11 cellular contexts compared by ENCODE assay signal in genomic region chr9:129990269-129991005, GRCh38. TPM values are rescaled to one million over a fixed set of nuclear protein-coding genes. Genes with fewer than 3 reads are reported as not detected.
DNase-seq lines count a peak whose midpoint lies in the region; ATAC-seq and TF ChIP-seq lines count a peak whose summit lies in the region.
"Had no signal": no experiment of that assay in that cellular context is flagged by ENCODE, and none has a peak within 500 bp of the region (broad histone marks: within the 10 kb centered on the region; RNA-seq: fewer than 3 reads in every experiment).

No MANE protein-coding gene starts in this region.

- ATAC-seq in SK-N-SH treated with all-trans-retinoic acid at 6 μM for 48 hours (no peak), GM21390 (IDR thresholded peaks at IDR 0.05; ENCODE audit: unreplicated experiment) (no peak)
- ATAC-seq in stimulated activated naive CD8-positive, alpha-beta T cell treated with anti-CD3 and anti-CD28 coated beads, Interleukin-15, amount 100 ng/mL, for 72 hours: peak; percentile 32

- CTCF ChIA-PET in SK-N-SH (lab: Yijun Ruan, JAX): interaction anchor here (0.6 to 0.9 kb wide), 2 partner anchors 11 to 252 kb away, joined by 3 read pairs; no protein-coding TSS in a partner anchor

- intact Hi-C loops in dendritic cell treated with granulocyte-macrophage colony-stimulating factor and Interleukin-4, amounts not matched to agents 40 ng/mL and 50 ng/mL, for 4 days (cut with micrococcal nuclease): no loop called here
- intact Hi-C loops in left ventricle myocardium inferior (cut with micrococcal nuclease): no loop called here

- POLR2A ChIA-PET in SK-N-SH (lab: Yijun Ruan, JAX): no interaction called here

- peaks cover 44% of the 10 kb centered on the region for H3K4me1 Mint-ChIP-seq in dendritic cell treated with granulocyte-macrophage colony-stimulating factor and Interleukin-4, amounts not matched to agents 40 ng/mL and 50 ng/mL, for 4 days (ENCODE audit: low read depth)
- H3K4me1 Mint-ChIP-seq in stimulated activated naive CD8-positive, alpha-beta T cell treated with anti-CD3 and anti-CD28 coated beads, Interleukin-15, amount 100 ng/mL, for 72 hours: peaks cover 80% of the 10 kb centered on the region

- peak overlapping the region; percentile 13 for H3K27ac Mint-ChIP-seq in dendritic cell treated with granulocyte-macrophage colony-stimulating factor and Interleukin-4, amounts not matched to agents 40 ng/mL and 50 ng/mL, for 4 days
- peak overlapping the region; percentile 94 to 97 for H3K27ac Mint-ChIP-seq in stimulated activated naive CD8-positive, alpha-beta T cell treated with anti-CD3 and anti-CD28 coated beads, Interleukin-15, amount 100 ng/mL, for 72 hours

- peaks cover 68% of the 10 kb centered on the region for H3K36me3 Mint-ChIP-seq in dendritic cell treated with granulocyte-macrophage colony-stimulating factor and Interleukin-4, amounts not matched to agents 40 ng/mL and 50 ng/mL, for 4 days (ENCODE audit: low read depth)

- H3K27me3 ChIP-seq in SK-N-SH (ENCODE audit: insufficient read depth) (no peaks in the 10 kb centered on the region), left ventricle myocardium inferior (ENCODE audit: low read depth) (no peaks in the 10 kb centered on the region)
- H3K27me3 ChIP-seq: hepatocyte had no signal

- no peaks in the 10 kb centered on the region for H4K20me1 ChIP-seq in SK-N-SH (ENCODE audit: insufficient read depth)

- H3F3A ChIP-seq in SK-N-SH (replicated peaks; ENCODE audit: insufficient read depth): peaks cover 30% of the 10 kb centered on the region

- no peak for DNase-seq in SK-N-SH
- no peak for DNase-seq in SK-N-MC (ENCODE audit: low read depth, low spot score)
- no peak for DNase-seq in stimulated activated naive CD8-positive, alpha-beta T cell treated with anti-CD3 and anti-CD28 coated beads, Interleukin-15, amount 100 ng/mL, for 72 hours
- no peak for DNase-seq in NK-92 (lab: John Stamatoyannopoulos, UW; ENCODE audit: unreplicated experiment)
- DNase-seq in left ventricle myocardium inferior: no peak
- DNase-seq: 8988T, NCI-H2171 treated with DMSO at 0.1 percent for 48 hours had no signal

- H3K9me3 Mint-ChIP-seq in dendritic cell treated with granulocyte-macrophage colony-stimulating factor and Interleukin-4, amounts not matched to agents 40 ng/mL and 50 ng/mL, for 4 days: no peaks in the 10 kb centered on the region
- H3K9me3 Mint-ChIP-seq in stimulated activated naive CD8-positive, alpha-beta T cell treated with anti-CD3 and anti-CD28 coated beads, Interleukin-15, amount 100 ng/mL, for 72 hours: peaks cover 0 to 4% of the 10 kb centered on the region in 2 donors

- H2AFZ ChIP-seq in SK-N-SH (ENCODE audit: low read depth): no peak overlapping the region
- H2AFZ ChIP-seq: hepatocyte had no signal

- TF ChIP-seq CTCF in SK-N-SH (IDR thresholded peaks at IDR 0.05) (no peak), left ventricle myocardium inferior (IDR thresholded peaks at IDR 0.05; ENCODE audit: borderline replicate concordance) (no peak)

- H3K4me3 ChIP-seq in SK-N-SH (ENCODE audit: low read depth in 2 of 2, low read length in 1 of 2) (no peak overlapping the region), SK-N-MC (no peak overlapping the region), left ventricle myocardium inferior (no peak overlapping the region)
- H3K4me3 ChIP-seq: hepatocyte had no signal

- 80% methylated on average over 6 of the region's 6 CpGs for WGBS in SK-N-SH (ENCODE audit: low lambda C conversion rate)

- H3K9ac ChIP-seq in SK-N-SH (no peak overlapping the region), SK-N-MC (ENCODE audit: insufficient read length) (no peak overlapping the region)

- H3K9me3 ChIP-seq in SK-N-SH (no peaks in the 10 kb centered on the region), SK-N-MC (ENCODE audit: low read depth, low read length) (no peaks in the 10 kb centered on the region), left ventricle myocardium inferior (replicated peaks) (no peaks in the 10 kb centered on the region)

- H3K9me2 ChIP-seq in SK-N-SH: no peaks in the 10 kb centered on the region

- TF ChIP-seq EP300 in SK-N-SH (IDR thresholded peaks at IDR 0.05; ENCODE audit: borderline replicate concordance in 1 of 2, low read depth in 1 of 2, low read length in 1 of 2): no peak

- H3K36me3 ChIP-seq in SK-N-SH (replicated peaks in 1 of 2; ENCODE audit: control insufficient read depth in 1 of 2, insufficient read depth in 2 of 2, low read length in 1 of 2) (no peaks in the 10 kb centered on the region), SK-N-MC (ENCODE audit: insufficient read depth, low read length) (peaks cover 5% of the 10 kb centered on the region), left ventricle myocardium inferior (peaks cover 5% of the 10 kb centered on the region)

- no peak for TF ChIP-seq RAD21 in SK-N-SH (IDR thresholded peaks at IDR 0.05; ENCODE audit: low read length)

- H3K4me1 ChIP-seq in SK-N-SH (ENCODE audit: control insufficient read depth in 1 of 2, insufficient read depth in 2 of 2, low read depth in 1 of 2, low read length in 1 of 2) (peaks cover 2 to 25% of the 10 kb centered on the region in 2 experiments; a peak in 2 of 4 replicates), left ventricle myocardium inferior (peaks cover 1% of the 10 kb centered on the region)

- H3K4me3 Mint-ChIP-seq in dendritic cell treated with granulocyte-macrophage colony-stimulating factor and Interleukin-4, amounts not matched to agents 40 ng/mL and 50 ng/mL, for 4 days: no peak overlapping the region
- peak overlapping the region; percentile 69 to 81 for H3K4me3 Mint-ChIP-seq in stimulated activated naive CD8-positive, alpha-beta T cell treated with anti-CD3 and anti-CD28 coated beads, Interleukin-15, amount 100 ng/mL, for 72 hours

- H3K27me3 Mint-ChIP-seq in dendritic cell treated with granulocyte-macrophage colony-stimulating factor and Interleukin-4, amounts not matched to agents 40 ng/mL and 50 ng/mL, for 4 days: no peaks in the 10 kb centered on the region
- H3K27me3 Mint-ChIP-seq in stimulated activated naive CD8-positive, alpha-beta T cell treated with anti-CD3 and anti-CD28 coated beads, Interleukin-15, amount 100 ng/mL, for 72 hours: no peaks in the 10 kb centered on the region

- peaks cover 17% of the 10 kb centered on the region; the same call in 1 of the 2 replicates for H3K79me2 ChIP-seq in SK-N-SH (ENCODE audit: insufficient read depth)

- H3K27ac ChIP-seq in SK-N-SH (ENCODE audit: low read depth in 2 of 2, low read length in 1 of 2): peak overlapping the region; percentile 43 to 96; a peak in 3 of 4 replicates
- H3K27ac ChIP-seq in SK-N-MC: peak overlapping the region; percentile 85
- H3K27ac ChIP-seq in left ventricle myocardium inferior (replicated peaks): no peak overlapping the region

- no peak overlapping the region for H3K4me2 ChIP-seq in SK-N-SH
- H3K4me2 ChIP-seq: hepatocyte had no signal

TF ChIP-seq in SK-N-SH, 30 proteins besides CTCF, POLR2A, EP300 and RAD21 (continues in another document):
- TF ChIP-seq FOXM1 (IDR thresholded peaks at IDR 0.05; ENCODE audit: low read depth): no peak
- TF ChIP-seq RXRA (IDR thresholded peaks at IDR 0.05; ENCODE audit: borderline replicate concordance, low read depth): no peak

TF ChIP-seq in SK-N-SH treated with all-trans-retinoic acid at 6 μM for 48 hours, 23 proteins besides CTCF, POLR2A, EP300 and RAD21:
- no peak for TF ChIP-seq PPARA (CRISPR knock-in tag; IDR thresholded peaks at IDR 0.05; ENCODE audit: borderline replicate concordance)
- TF ChIP-seq TCF4 (CRISPR knock-in tag; IDR thresholded peaks at IDR 0.05; ENCODE audit: borderline replicate concordance): no peak
- no peak for TF ChIP-seq OSR1 (CRISPR knock-in tag; IDR thresholded peaks at IDR 0.05)
- no peak for TF ChIP-seq ISL1 (CRISPR knock-in tag; IDR thresholded peaks at IDR 0.05)
- no peak for TF ChIP-seq ZFP3 (CRISPR knock-in tag; IDR thresholded peaks at IDR 0.05)

RNA-seq across cellular contexts. Expression of gene FNBP1, which starts 52.6 kb away (rescaled TPM):
- 10.2 and 11.0 TPM in 2 replicates for polyA plus RNA-seq in SK-N-SH (2012; rRNA removed)
- 13.1 and 17.9 TPM in 2 replicates for polyA plus RNA-seq in SK-N-SH (2012; cell fraction: cytosol; rRNA removed)
- polyA plus RNA-seq in SK-N-SH (2012; cell fraction: nucleus; rRNA removed): 19.1 and 20.3 TPM in 2 replicates
- total RNA-seq in left ventricle myocardium inferior: 20.5 TPM
